8 cellular contexts compared by ENCODE assay signal in the genomic region with DNA sequence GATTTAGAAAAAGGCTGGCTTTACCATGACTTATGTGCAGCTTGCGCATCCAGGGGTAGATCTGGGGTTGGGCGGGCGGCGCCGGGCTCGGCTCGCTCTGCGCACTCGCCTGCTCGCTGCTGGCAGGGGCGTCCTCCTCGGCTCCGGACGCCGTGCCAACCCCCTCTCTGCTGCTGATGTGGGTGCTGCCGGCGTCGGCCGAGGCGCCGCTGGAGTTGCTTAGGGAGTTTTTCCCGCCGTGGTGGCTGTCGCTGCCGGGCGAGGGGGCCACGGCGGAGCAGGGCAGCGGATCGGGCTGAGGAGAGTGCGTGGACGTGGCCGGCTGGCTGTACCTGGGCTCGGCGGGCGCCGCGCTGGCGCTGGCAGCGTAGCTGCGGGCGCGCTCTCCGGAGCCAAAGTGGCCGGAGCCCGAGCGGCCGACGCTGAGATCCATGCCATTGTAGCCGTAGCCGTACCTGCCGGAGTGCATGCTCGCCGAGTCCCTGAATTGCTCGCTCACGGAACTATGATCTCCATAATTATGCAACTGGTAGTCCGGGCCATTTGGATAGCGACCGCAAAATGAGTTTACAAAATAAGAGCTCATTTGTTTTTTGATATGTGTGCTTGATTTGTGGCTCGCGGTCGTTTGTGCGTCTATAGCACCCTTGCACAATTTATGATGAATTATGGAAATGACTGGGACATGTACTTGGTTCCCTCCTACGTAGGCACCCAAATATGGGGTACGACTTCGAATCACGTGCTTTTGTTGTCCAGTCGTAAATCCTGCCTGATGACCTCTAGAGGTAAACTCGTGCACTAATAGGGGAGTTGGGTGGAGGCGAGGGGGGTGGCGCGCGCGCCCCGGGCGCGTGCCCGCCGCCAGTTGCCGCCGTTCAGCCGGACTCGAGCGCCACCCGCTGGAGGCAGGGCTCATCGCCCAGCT. TPM values are rescaled to one million over a fixed set of nuclear protein-coding genes. Genes with fewer than 3 reads are reported as not detected.
DNase-seq lines count a peak whose midpoint lies in the region; ATAC-seq and TF ChIP-seq lines count a peak whose summit lies in the region.

A gene (minus strand): TSS at position 660 of the 928 bp plus-strand sequence. CDS start 74 bp downstream, at position 586.

- H3K27me3 ChIP-seq in skeletal muscle satellite cell (ENCODE audit: control insufficient read depth, insufficient read depth, low read length), result no peaks in the 10 kb centered on the region

- peak within 1 kb of the TSS; percentile 67 for H3K4me3 ChIP-seq in skeletal muscle satellite cell (ENCODE audit: low read length)

- H3K27me3 Mint-ChIP-seq in CD14-positive monocyte (ENCODE audit: low read depth in 3 of 3), result peaks cover 46 to 63% (median 59%) of the 10 kb centered on the region in 3 donors

- H3K27ac ChIP-seq in adipose tissue (ENCODE audit: low read depth, low read length), result peak within 1 kb of the TSS; percentile 38

- peaks cover 13 to 39% (median 34%) of the 10 kb centered on the region in 7 donors for H3K9me3 Mint-ChIP-seq in CD14-positive monocyte

- peak within 1 kb of the TSS in 6 of 7 donors; percentile 50 to 85 (median 68) for H3K27ac Mint-ChIP-seq in CD14-positive monocyte

- intact Hi-C loops in CD14-positive monocyte (cut with micrococcal nuclease), result loop anchor here in 1 of 2 donors (5.0 kb wide), 1 partner anchor 281 kb away; a partner anchor contains a TSS

- H3K9ac ChIP-seq in skeletal muscle satellite cell (ENCODE audit: low read depth, low read length), result peak within 1 kb of the TSS; percentile 62

- H3K4me3 Mint-ChIP-seq in CD14-positive monocyte, result peak within 1 kb of the TSS; percentile 81 to 92

- ATAC-seq in GM19324 (IDR thresholded peaks at IDR 0.05; ENCODE audit: low FRiP score, unreplicated experiment), result no peak

- WGBS in adipose tissue, 3 donors, result 9 to 41% (median 26%) methylated on average over 86 of the region's 86 CpGs

- H3K36me3 Mint-ChIP-seq in CD14-positive monocyte, result peaks cover 3 to 11% of the 10 kb centered on the region in 2 donors

- no peaks in the 10 kb centered on the region for H3K9me3 ChIP-seq in skeletal muscle satellite cell (replicated peaks; ENCODE audit: low read length)

- peaks cover 54% of the 10 kb centered on the region for H3K36me3 ChIP-seq in skeletal muscle satellite cell (ENCODE audit: insufficient read depth, low read length)

- H3K4me1 Mint-ChIP-seq in CD14-positive monocyte, result peaks cover 18% of the 10 kb centered on the region

- TF ChIP-seq CTCF in CD14-positive monocyte (IDR thresholded peaks at IDR 0.05), result peak; percentile 47

- peak; percentile 71 for DNase-seq in CD14-positive monocyte (ENCODE audit: low spot score)
- DNase-seq in HuH-7 (ENCODE audit: low spot score), result peak; percentile 99
- DNase-seq in iPS-NIHi11 (ENCODE audit: low spot score), result peak; percentile 90
- no peak for DNase-seq in NOMO-1 (lab: John Stamatoyannopoulos, UW; ENCODE audit: unreplicated experiment in 2 of 2)
- no peak for DNase-seq in effector CD8-positive, alpha-beta T cell (lab: John Stamatoyannopoulos, UW)

- peaks cover 11% of the 10 kb centered on the region for H3K4me1 ChIP-seq in skeletal muscle satellite cell (ENCODE audit: control insufficient read depth, insufficient read depth, low read length)

- peak within 1 kb of the TSS; percentile 91 for H3K4me2 ChIP-seq in skeletal muscle satellite cell (ENCODE audit: low read length)

RNA-seq across cellular contexts. Expression of the gene that starts here (rescaled TPM):
- polyA plus RNA-seq in CD14-positive monocyte, result 1 to 10 TPM in 1 of 2 donors, under 1 TPM in 1; 0.85 to 1.8 TPM
- polyA plus RNA-seq in adipose tissue, result 10 to 100 TPM in 2 of 3 donors, 1 to 10 TPM in 1; 3.1 to 29.6 (median 11.8) TPM
- 5.3 and 9.6 TPM in 2 replicates for total RNA-seq in skeletal muscle satellite cell (2012; rRNA removed)

Comparison
In these comparisons a context has a peak if more than half of its experiments do, and no peak if none do; other contexts are left out.
1. DNase-seq: peak in CD14-positive monocyte (single experiment), HuH-7 (single experiment) and iPS-NIHi11 (single experiment); none in NOMO-1 (0 of 2) and effector CD8-positive, alpha-beta T cell (single experiment).